In genomic region chr2:235713244-235713643, GRCh38 we compare ENCODE assay signal across 20 cellular contexts.
DNase-seq lines count a peak whose midpoint lies in the region; TF ChIP-seq lines count a peak whose summit lies in the region.
"Had no signal": no experiment of that assay in that cellular context is flagged by ENCODE, and none has a peak within 500 bp of the region (broad histone marks: within the 10 kb centered on the region; RNA-seq: fewer than 3 reads in every experiment).

No MANE protein-coding gene starts in this region.

- H3K36me3 ChIP-seq in mammary epithelial cell (ENCODE audit: insufficient read depth, low read length) (no peaks in the 10 kb centered on the region), uterus (no peaks in the 10 kb centered on the region)

- H3K4me1 Mint-ChIP-seq in MCF 10A (ENCODE audit: insufficient read depth, unreplicated experiment): peaks cover 31% of the 10 kb centered on the region
- H3K4me1 Mint-ChIP-seq: B cell; CD4-positive, CD25-positive, alpha-beta regulatory T cell had no signal

- intact Hi-C loops in MCF 10A (cut with micrococcal nuclease) (no loop called here), mammary epithelial cell (cut with micrococcal nuclease) (no loop called here), uterus (cut with DNase I; ENCODE audit: low total_unique reads) (no loop called here)

- H3K9me3 ChIP-seq in mammary epithelial cell (replicated peaks; ENCODE audit: insufficient read depth, low read length) (no peaks in the 10 kb centered on the region), uterus (no peaks in the 10 kb centered on the region)
- H3K9me3 ChIP-seq: Caco-2 had no signal

- no peaks in the 10 kb centered on the region for H3K27me3 Mint-ChIP-seq in MCF 10A (ENCODE audit: insufficient read depth, unreplicated experiment)
- H3K27me3 Mint-ChIP-seq: CD4-positive, CD25-positive, alpha-beta regulatory T cell had no signal

- no peak overlapping the region for H3K27ac Mint-ChIP-seq in MCF 10A (ENCODE audit: low read depth, unreplicated experiment)
- H3K27ac Mint-ChIP-seq: B cell; CD4-positive, CD25-positive, alpha-beta regulatory T cell had no signal

- in situ Hi-C loops in mammary epithelial cell (cut with MboI; ENCODE audit: low sequenced_read_pairs in 2 of 2): no loop called here

- H3K9me3 Mint-ChIP-seq in MCF 10A (ENCODE audit: unreplicated experiment): no peaks in the 10 kb centered on the region

- DNase-seq in MCF 10A (ENCODE audit: unreplicated experiment): no peak
- no peak for DNase-seq in mammary epithelial cell
- peak; percentile 48 for DNase-seq in astrocyte of the hippocampus (ENCODE audit: low read depth, low spot score)
- DNase-seq in medulla oblongata (ENCODE audit: extremely low spot score): peak; percentile 54
- DNase-seq in superior temporal gyrus (ENCODE audit: extremely low spot score): peak; percentile 53
- DNase-seq in stimulated activated CD4-positive, alpha-beta T cell treated with anti-CD3 and anti-CD28 coated beads, Interleukin-1b, Interleukin-23, amount 100 ng/mL, for 48 hours: no peak
- DNase-seq in NCI-H2107 treated with DMSO at 0.1 percent for 48 hours (lab: John Stamatoyannopoulos, UW; ENCODE audit: unreplicated experiment): no peak
- DNase-seq in uterus: no peak
- DNase-seq: Caco-2; CD4-positive, CD25-positive, alpha-beta regulatory T cell; GOT3; KG1; MV-4-11; NCI-H1417; NCI-H187; NCI-H345; NCI-H524 treated with DMSO at 0.1 percent for 48 hours; PC-9 had no signal

- H3K4me3 Mint-ChIP-seq in MCF 10A (ENCODE audit: unreplicated experiment): no peak overlapping the region
- H3K4me3 Mint-ChIP-seq: B cell; CD4-positive, CD25-positive, alpha-beta regulatory T cell had no signal

- no peak overlapping the region for H2AFZ ChIP-seq in mammary epithelial cell (ENCODE audit: low read depth, low read length)
- H2AFZ ChIP-seq: PC-9 had no signal

- TF ChIP-seq CTCF in MCF 10A (IDR thresholded peaks at IDR 0.05; ENCODE audit: unreplicated experiment) (no peak), mammary epithelial cell (conservative IDR thresholded peaks at IDR 0.05 in 1 of 2, IDR thresholded peaks at IDR 0.05 in 1 of 2; ENCODE audit: extremely low read depth in 1 of 2, insufficient read depth in 1 of 2, low read depth in 1 of 2, low read length in 2 of 2) (no peak), uterus (IDR thresholded peaks at IDR 0.05) (no peak)

- CTCF ChIA-PET in MCF 10A (lab: Yijun Ruan, JAX): interaction anchor here (1.6 kb wide), 1 partner anchor 33 kb away, joined by 3 read pairs; no protein-coding TSS in a partner anchor
- CTCF ChIA-PET in mammary epithelial cell (lab: Charles Lee; ENCODE audit: low non-redundant PET): no interaction called here

- dilution Hi-C loops in mammary epithelial cell (cut with HindIII; ENCODE audit: low sequenced_read_pairs): no loop called here

- H3K9ac ChIP-seq in mammary epithelial cell (ENCODE audit: insufficient read depth, low read length): no peak overlapping the region

- peaks cover 24% of the 10 kb centered on the region for H3K79me2 ChIP-seq in mammary epithelial cell (ENCODE audit: insufficient read depth, low read length)

- TF ChIP-seq POLR2A in uterus (IDR thresholded peaks at IDR 0.05): no peak

- no peak overlapping the region for H3K4me2 ChIP-seq in mammary epithelial cell (ENCODE audit: insufficient read depth, low read depth, low read length)
- H3K4me2 ChIP-seq: PC-9 had no signal

- 85% methylated on average over 9 of the region's 9 CpGs for WGBS in mammary epithelial cell (ENCODE audit: low coverage, missing lambda C conversion rate)

- no peaks in the 10 kb centered on the region for H4K20me1 ChIP-seq in mammary epithelial cell (ENCODE audit: insufficient read depth, low read length)

- peaks cover 22% of the 10 kb centered on the region for H3K4me1 ChIP-seq in mammary epithelial cell (ENCODE audit: insufficient read depth, low read length)
- no peaks in the 10 kb centered on the region for H3K4me1 ChIP-seq in uterus

- H3K36me3 Mint-ChIP-seq in MCF 10A (ENCODE audit: insufficient read depth, unreplicated experiment): peaks cover 18% of the 10 kb centered on the region
- H3K36me3 Mint-ChIP-seq: CD4-positive, CD25-positive, alpha-beta regulatory T cell had no signal

- H3K27ac ChIP-seq in mammary epithelial cell (ENCODE audit: insufficient read depth, low read depth, low read length): no peak overlapping the region
- no peak overlapping the region for H3K27ac ChIP-seq in uterus
- H3K27ac ChIP-seq: 22Rv1, PC-9 had no signal

- H3K4me3 ChIP-seq in mammary epithelial cell (replicated peaks in 1 of 3; ENCODE audit: insufficient read depth in 1 of 3, low read depth in 2 of 3, low read length in 3 of 3) (no peak overlapping the region), uterus (no peak overlapping the region)
- H3K4me3 ChIP-seq: PC-9 had no signal

- H3K27me3 ChIP-seq in mammary epithelial cell (ENCODE audit: insufficient read depth, low read length): no peaks in the 10 kb centered on the region
- H3K27me3 ChIP-seq in uterus: no peaks in the 10 kb centered on the region

- POLR2A ChIA-PET in MCF 10A (lab: Yijun Ruan, JAX): interaction anchor here (0.6 kb wide), 1 partner anchor 590 kb away, joined by 3 read pairs; no protein-coding TSS in a partner anchor

- BruUV-seq in MCF 10A (replicated peaks; lab: Mats Ljungman, UMichigan) (TSS peak; percentile 2), mammary epithelial cell (replicated peaks; lab: Mats Ljungman, UMichigan) (no TSS peak)

Comparison
In these comparisons a context has a peak if more than half of its experiments do, and no peak if none do; other contexts are left out.
1. DNase-seq: peak in astrocyte of the hippocampus (single experiment), medulla oblongata (single experiment) and superior temporal gyrus (single experiment); none in MCF 10A (single experiment), mammary epithelial cell (single experiment), stimulated activated CD4-positive, alpha-beta T cell treated with anti-CD3 and anti-CD28 coated beads, Interleukin-1b, Interleukin-23, amount 100 ng/mL, for 48 hours (single experiment), NCI-H2107 treated with DMSO at 0.1 percent for 48 hours (single experiment) and uterus (0 of 2).